In genomic region chr4:10074767-10075105, GRCh38 we compare ENCODE assay signal across 8 cellular contexts. TPM values are rescaled to one million over a fixed set of nuclear protein-coding genes. Genes with fewer than 3 reads are reported as not detected.
A peak's percentile ranks its signal among the peaks of the same experiment; 100 is the strongest.
DNase-seq lines count a peak whose midpoint lies in the region; ATAC-seq and TF ChIP-seq lines count a peak whose summit lies in the region.

No MANE protein-coding gene starts in this region.

- intact Hi-C loops in heart right ventricle (cut with DNase I) = no loop called here
- intact Hi-C loops in left ventricle myocardium superior (cut with micrococcal nuclease) = no loop called here
- intact Hi-C loops in upper lobe of right lung (cut with DNase I) = no loop called here

- TF ChIP-seq EP300 in gastroesophageal sphincter (IDR thresholded peaks at IDR 0.05) = no peak

- WGBS in heart right ventricle, 2 donors = 81 to 93% methylated on average over 7 of the region's 7 CpGs
- 75 to 94% methylated on average over 3 to 4 of the region's 7 CpGs for WGBS in gastroesophageal sphincter (ENCODE audit: low coverage in 1 of 2), 2 donors

- H3K27ac ChIP-seq in heart right ventricle (no peak overlapping the region), gastroesophageal sphincter (peak overlapping the region in 3 of 4 donors; percentile 60 to 65 (median 62)), upper lobe of right lung (no peak overlapping the region)

- no peak for DNase-seq in heart right ventricle
- DNase-seq in left ventricle myocardium superior = no peak
- peak; percentile 57 for DNase-seq in SK-MEL-5 (ENCODE audit: low read depth, low spot score)
- DNase-seq in upper lobe of right lung = no peak
- DNase-seq in NCI-H1092 (lab: John Stamatoyannopoulos, UW) = no peak

- TF ChIP-seq CTCF in heart right ventricle (IDR thresholded peaks at IDR 0.05) = peak in 5 of 9 donors; percentile 27 to 44 (median 42)
- TF ChIP-seq CTCF in gastroesophageal sphincter (IDR thresholded peaks at IDR 0.05) = peak in 2 of 4 experiments; percentile 15 to 36
- peak; percentile 29 for TF ChIP-seq CTCF in upper lobe of right lung (IDR thresholded peaks at IDR 0.05)

- ATAC-seq in heart right ventricle (no peak), left ventricle myocardium superior (no peak), gastroesophageal sphincter (no peak), upper lobe of right lung (no peak), GM19463 (IDR thresholded peaks at IDR 0.05; ENCODE audit: unreplicated experiment) (no peak), GM18498 (IDR thresholded peaks at IDR 0.05; ENCODE audit: unreplicated experiment) (no peak)

- H3K36me3 ChIP-seq in heart right ventricle (peaks cover 5 to 93% (median 56%) of the 10 kb centered on the region in 9 donors), gastroesophageal sphincter (peaks cover 0 to 74% of the 10 kb centered on the region in 2 donors), upper lobe of right lung (peaks cover 72% of the 10 kb centered on the region)

- H3K9me3 ChIP-seq in heart right ventricle (no peaks in the 10 kb centered on the region), gastroesophageal sphincter (no peaks in the 10 kb centered on the region), upper lobe of right lung (no peaks in the 10 kb centered on the region)

- in situ Hi-C loops in SK-MEL-5 (cut with HindIII; ENCODE audit: low pct_unique_long_range_greater_than_20kb, low sequenced_read_pairs) = no loop called here

- H3K27me3 ChIP-seq in heart right ventricle = no peaks in the 10 kb centered on the region
- no peaks in the 10 kb centered on the region for H3K27me3 ChIP-seq in gastroesophageal sphincter
- no peaks in the 10 kb centered on the region for H3K27me3 ChIP-seq in upper lobe of right lung

- peaks cover 6 to 29% (median 22%) of the 10 kb centered on the region in 9 donors for H3K4me1 ChIP-seq in heart right ventricle
- H3K4me1 ChIP-seq in gastroesophageal sphincter = peaks cover 0 to 37% (median 0%) of the 10 kb centered on the region in 3 donors
- H3K4me1 ChIP-seq in upper lobe of right lung = peaks cover 5% of the 10 kb centered on the region

- H3K4me3 ChIP-seq in heart right ventricle (no peak overlapping the region), gastroesophageal sphincter (no peak overlapping the region), upper lobe of right lung (no peak overlapping the region)

- TF ChIP-seq POLR2A in gastroesophageal sphincter (IDR thresholded peaks at IDR 0.05) = no peak

RNA-seq across cellular contexts. Expression of gene WDR1, which starts 41.9 kb away (rescaled TPM):
- 100 to 1,000 TPM; 155 to 302 (median 177) TPM for total RNA-seq in heart right ventricle
- polyA plus RNA-seq in heart right ventricle = 100 to 1,000 TPM in 1 of 2 donors, 10 to 100 TPM in 1; 51.9 to 266 TPM
- 182 TPM for total RNA-seq in left ventricle myocardium superior
- total RNA-seq in SK-MEL-5 (2014; rRNA removed; shearing (Covaris generic)) = 246 and 248 TPM in 2 replicates
- 231 and 254 TPM in 2 replicates for polyA plus RNA-seq in SK-MEL-5 (2015; cell fraction: cytosol; rRNA removed)
- polyA plus RNA-seq in SK-MEL-5 (2015; cell fraction: nucleus; rRNA removed) = 84.6 and 111 TPM in 2 replicates
- total RNA-seq in gastroesophageal sphincter = 100 to 1,000 TPM; 353 to 530 (median 419) TPM
- 234 TPM for total RNA-seq in upper lobe of right lung

RNA-seq across cellular contexts. Expression of gene SLC2A9, which starts 53.4 kb away (rescaled TPM):
- 10 to 100 TPM in 2 of 10 donors, 1 to 10 TPM in 8; 3.2 to 10.9 (median 5.8) TPM for total RNA-seq in heart right ventricle
- polyA plus RNA-seq in heart right ventricle = 1 to 10 TPM; 3.1 to 3.8 TPM
- total RNA-seq in left ventricle myocardium superior = 7.1 TPM
- 0.24 TPM in 1 of 2 replicates, not detected in the other for total RNA-seq in SK-MEL-5 (2014; rRNA removed; shearing (Covaris generic))
- polyA plus RNA-seq in SK-MEL-5 (2015; cell fraction: cytosol; rRNA removed) = 0.25 and 0.42 TPM in 2 replicates
- polyA plus RNA-seq in SK-MEL-5 (2015; cell fraction: nucleus; rRNA removed) = 0.30 and 0.37 TPM in 2 replicates
- total RNA-seq in gastroesophageal sphincter = 1 to 10 TPM; 3.1 to 6.5 (median 4.3) TPM
- total RNA-seq in upper lobe of right lung = 19.0 TPM

Comparison
In these comparisons a context has a peak if more than half of its experiments do, and no peak if none do; other contexts are left out.
1. H3K27ac ChIP-seq: peak in gastroesophageal sphincter (3 of 4); none in heart right ventricle (0 of 10) and upper lobe of right lung (single experiment).